Comparison of ENCODE assay signal across 1 cellular context in the genomic region with DNA sequence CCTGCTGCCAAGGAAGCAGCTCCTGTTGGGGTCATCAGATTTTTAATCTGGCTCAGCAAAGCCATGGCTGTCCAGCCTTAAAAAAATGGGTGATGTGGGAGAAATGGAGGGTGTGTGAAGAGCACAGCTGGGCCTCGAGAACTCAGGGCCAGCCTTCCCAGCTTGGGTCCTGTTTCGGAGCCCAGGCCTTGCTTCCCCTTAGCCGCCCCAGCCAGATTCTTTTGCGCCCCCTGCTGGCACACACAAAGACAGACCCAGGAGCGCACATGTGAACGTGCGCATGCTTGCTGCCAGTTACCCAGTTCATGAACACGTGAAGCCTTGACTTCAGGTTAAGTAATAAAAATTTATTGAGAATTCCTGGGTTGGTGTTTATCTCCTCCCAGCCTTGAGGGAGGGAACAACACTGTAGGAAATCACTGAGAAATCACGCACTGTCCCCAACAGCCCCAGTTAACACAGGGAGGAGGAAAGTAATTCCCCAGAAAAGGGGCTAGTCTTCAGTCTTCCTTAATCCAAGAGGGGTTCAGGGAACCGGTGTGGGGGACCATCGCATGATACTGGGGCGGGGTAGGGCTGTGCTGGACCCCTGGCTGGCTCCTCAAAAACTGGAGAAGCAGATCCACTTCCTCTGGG.
TF ChIP-seq lines count a peak whose summit lies in the region.

No MANE protein-coding gene starts in this region.

TF ChIP-seq in A549, 52 proteins besides CTCF, POLR2A, EP300 and RAD21 (continued from another document):
- TF ChIP-seq PBX3 (IDR thresholded peaks at IDR 0.05) (no peak), MYC (IDR thresholded peaks at IDR 0.05; ENCODE audit: borderline replicate concordance, low read length) (peak; percentile 96; the same call in 1 of the 2 replicates), CEBPB (IDR thresholded peaks at IDR 0.05) (no peak), NR3C1 (IDR thresholded peaks at IDR 0.05) (no peak), HOXB5 (CRISPR knock-in tag; IDR thresholded peaks at IDR 0.05) (no peak), MAFK (IDR thresholded peaks at IDR 0.05; ENCODE audit: partially characterized antibody) (no peak), SREBF2 (IDR thresholded peaks at IDR 0.05) (no peak), FOSL2 (IDR thresholded peaks at IDR 0.05) (no peak), FOSL2 (CRISPR knock-in tag; IDR thresholded peaks at IDR 0.05) (no peak), ZNF302 (CRISPR knock-in tag; IDR thresholded peaks at IDR 0.05) (no peak), SMC3 (IDR thresholded peaks at IDR 0.05) (peak; percentile 76), KDM5A (IDR thresholded peaks at IDR 0.05) (no peak), HOXA7 (CRISPR knock-in tag; IDR thresholded peaks at IDR 0.05) (no peak), ZFP36 (IDR thresholded peaks at IDR 0.05; ENCODE audit: borderline replicate concordance, partially characterized antibody) (no peak), CHD2 (IDR thresholded peaks at IDR 0.05; ENCODE audit: low read length, partially characterized antibody) (no peak), GATA3 (IDR thresholded peaks at IDR 0.05; ENCODE audit: borderline replicate concordance) (no peak), CHD4 (IDR thresholded peaks at IDR 0.05; ENCODE audit: borderline replicate concordance) (no peak), CBX2 (IDR thresholded peaks at IDR 0.05; ENCODE audit: borderline replicate concordance, low read depth) (no peak), NFE2L2 (conservative IDR thresholded peaks at IDR 0.05; ENCODE audit: low read length) (no peak), FOXS1 (CRISPR knock-in tag; IDR thresholded peaks at IDR 0.05) (no peak), TP53 (CRISPR knock-in tag; IDR thresholded peaks at IDR 0.05) (no peak), RFX5 (IDR thresholded peaks at IDR 0.05) (no peak), ESRRA (IDR thresholded peaks at IDR 0.05; ENCODE audit: borderline replicate concordance, low read length) (no peak), JUN (IDR thresholded peaks at IDR 0.05) (peak in 1 of 2 experiments; percentile 19; a peak in 1 of 5 replicates), HMGXB4 (CRISPR knock-in tag; IDR thresholded peaks at IDR 0.05; ENCODE audit: borderline replicate concordance) (no peak), RCOR1 (IDR thresholded peaks at IDR 0.05; ENCODE audit: low read depth, low read length) (no peak), EHMT2 (IDR thresholded peaks at IDR 0.05; ENCODE audit: low read depth) (no peak), PHF8 (IDR thresholded peaks at IDR 0.05; ENCODE audit: borderline replicate concordance, low read depth) (no peak), NPAS2 (CRISPR knock-in tag; IDR thresholded peaks at IDR 0.05; ENCODE audit: borderline replicate concordance) (peak; percentile 75; the same call in 1 of the 2 replicates), BHLHE40 (IDR thresholded peaks at IDR 0.05; ENCODE audit: low read depth, low read length) (no peak), POLR2AphosphoS2 (conservative IDR thresholded peaks at IDR 0.05; ENCODE audit: low read length) (no peak), FOSB (CRISPR knock-in tag; IDR thresholded peaks at IDR 0.05) (no peak), EHF (CRISPR knock-in tag; IDR thresholded peaks at IDR 0.05) (no peak), HDAC2 (IDR thresholded peaks at IDR 0.05) (no peak), TFCP2L1 (CRISPR knock-in tag; IDR thresholded peaks at IDR 0.05) (no peak), MAX (IDR thresholded peaks at IDR 0.05) (peak; percentile 95), JUNB (IDR thresholded peaks at IDR 0.05) (no peak), ZSCAN20 (CRISPR knock-in tag; IDR thresholded peaks at IDR 0.05) (no peak), HES2 (IDR thresholded peaks at IDR 0.05) (no peak), RARB (CRISPR knock-in tag; IDR thresholded peaks at IDR 0.05) (no peak), HOXB13 (CRISPR knock-in tag; IDR thresholded peaks at IDR 0.05; ENCODE audit: low read depth) (no peak), RNF2 (IDR thresholded peaks at IDR 0.05; ENCODE audit: borderline replicate concordance, low read depth) (no peak), HEYL (CRISPR knock-in tag; IDR thresholded peaks at IDR 0.05) (no peak)
- TF ChIP-seq, protein P1, sequence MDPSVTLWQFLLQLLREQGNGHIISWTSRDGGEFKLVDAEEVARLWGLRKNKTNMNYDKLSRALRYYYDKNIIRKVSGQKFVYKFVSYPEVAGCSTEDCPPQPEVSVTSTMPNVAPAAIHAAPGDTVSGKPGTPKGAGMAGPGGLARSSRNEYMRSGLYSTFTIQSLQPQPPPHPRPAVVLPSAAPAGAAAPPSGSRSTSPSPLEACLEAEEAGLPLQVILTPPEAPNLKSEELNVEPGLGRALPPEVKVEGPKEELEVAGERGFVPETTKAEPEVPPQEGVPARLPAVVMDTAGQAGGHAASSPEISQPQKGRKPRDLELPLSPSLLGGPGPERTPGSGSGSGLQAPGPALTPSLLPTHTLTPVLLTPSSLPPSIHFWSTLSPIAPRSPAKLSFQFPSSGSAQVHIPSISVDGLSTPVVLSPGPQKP (IDR thresholded peaks at IDR 0.05; ENCODE audit: low read depth, low read length), result no peak
- TF ChIP-seq, protein P2, sequence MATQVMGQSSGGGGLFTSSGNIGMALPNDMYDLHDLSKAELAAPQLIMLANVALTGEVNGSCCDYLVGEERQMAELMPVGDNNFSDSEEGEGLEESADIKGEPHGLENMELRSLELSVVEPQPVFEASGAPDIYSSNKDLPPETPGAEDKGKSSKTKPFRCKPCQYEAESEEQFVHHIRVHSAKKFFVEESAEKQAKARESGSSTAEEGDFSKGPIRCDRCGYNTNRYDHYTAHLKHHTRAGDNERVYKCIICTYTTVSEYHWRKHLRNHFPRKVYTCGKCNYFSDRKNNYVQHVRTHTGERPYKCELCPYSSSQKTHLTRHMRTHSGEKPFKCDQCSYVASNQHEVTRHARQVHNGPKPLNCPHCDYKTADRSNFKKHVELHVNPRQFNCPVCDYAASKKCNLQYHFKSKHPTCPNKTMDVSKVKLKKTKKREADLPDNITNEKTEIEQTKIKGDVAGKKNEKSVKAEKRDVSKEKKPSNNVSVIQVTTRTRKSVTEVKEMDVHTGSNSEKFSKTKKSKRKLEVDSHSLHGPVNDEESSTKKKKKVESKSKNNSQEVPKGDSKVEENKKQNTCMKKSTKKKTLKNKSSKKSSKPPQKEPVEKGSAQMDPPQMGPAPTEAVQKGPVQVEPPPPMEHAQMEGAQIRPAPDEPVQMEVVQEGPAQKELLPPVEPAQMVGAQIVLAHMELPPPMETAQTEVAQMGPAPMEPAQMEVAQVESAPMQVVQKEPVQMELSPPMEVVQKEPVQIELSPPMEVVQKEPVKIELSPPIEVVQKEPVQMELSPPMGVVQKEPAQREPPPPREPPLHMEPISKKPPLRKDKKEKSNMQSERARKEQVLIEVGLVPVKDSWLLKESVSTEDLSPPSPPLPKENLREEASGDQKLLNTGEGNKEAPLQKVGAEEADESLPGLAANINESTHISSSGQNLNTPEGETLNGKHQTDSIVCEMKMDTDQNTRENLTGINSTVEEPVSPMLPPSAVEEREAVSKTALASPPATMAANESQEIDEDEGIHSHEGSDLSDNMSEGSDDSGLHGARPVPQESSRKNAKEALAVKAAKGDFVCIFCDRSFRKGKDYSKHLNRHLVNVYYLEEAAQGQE (IDR thresholded peaks at IDR 0.05), result no peak
- TF ChIP-seq, protein P3, sequence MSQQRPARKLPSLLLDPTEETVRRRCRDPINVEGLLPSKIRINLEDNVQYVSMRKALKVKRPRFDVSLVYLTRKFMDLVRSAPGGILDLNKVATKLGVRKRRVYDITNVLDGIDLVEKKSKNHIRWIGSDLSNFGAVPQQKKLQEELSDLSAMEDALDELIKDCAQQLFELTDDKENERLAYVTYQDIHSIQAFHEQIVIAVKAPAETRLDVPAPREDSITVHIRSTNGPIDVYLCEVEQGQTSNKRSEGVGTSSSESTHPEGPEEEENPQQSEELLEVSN (IDR thresholded peaks at IDR 0.05; ENCODE audit: borderline replicate concordance, low read depth), result 0 out of 2 replicates have a peak, but pooled peaks have one; percentile 23
- TF ChIP-seq, protein P4, sequence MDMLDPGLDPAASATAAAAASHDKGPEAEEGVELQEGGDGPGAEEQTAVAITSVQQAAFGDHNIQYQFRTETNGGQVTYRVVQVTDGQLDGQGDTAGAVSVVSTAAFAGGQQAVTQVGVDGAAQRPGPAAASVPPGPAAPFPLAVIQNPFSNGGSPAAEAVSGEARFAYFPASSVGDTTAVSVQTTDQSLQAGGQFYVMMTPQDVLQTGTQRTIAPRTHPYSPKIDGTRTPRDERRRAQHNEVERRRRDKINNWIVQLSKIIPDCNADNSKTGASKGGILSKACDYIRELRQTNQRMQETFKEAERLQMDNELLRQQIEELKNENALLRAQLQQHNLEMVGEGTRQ (IDR thresholded peaks at IDR 0.05), result peak; percentile 75
- TF ChIP-seq, protein P5, sequence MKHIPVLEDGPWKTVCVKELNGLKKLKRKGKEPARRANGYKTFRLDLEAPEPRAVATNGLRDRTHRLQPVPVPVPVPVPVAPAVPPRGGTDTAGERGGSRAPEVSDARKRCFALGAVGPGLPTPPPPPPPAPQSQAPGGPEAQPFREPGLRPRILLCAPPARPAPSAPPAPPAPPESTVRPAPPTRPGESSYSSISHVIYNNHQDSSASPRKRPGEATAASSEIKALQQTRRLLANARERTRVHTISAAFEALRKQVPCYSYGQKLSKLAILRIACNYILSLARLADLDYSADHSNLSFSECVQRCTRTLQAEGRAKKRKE (CRISPR knock-in tag; IDR thresholded peaks at IDR 0.05; ENCODE audit: low read depth), result no peak
- TF ChIP-seq, protein P6, sequence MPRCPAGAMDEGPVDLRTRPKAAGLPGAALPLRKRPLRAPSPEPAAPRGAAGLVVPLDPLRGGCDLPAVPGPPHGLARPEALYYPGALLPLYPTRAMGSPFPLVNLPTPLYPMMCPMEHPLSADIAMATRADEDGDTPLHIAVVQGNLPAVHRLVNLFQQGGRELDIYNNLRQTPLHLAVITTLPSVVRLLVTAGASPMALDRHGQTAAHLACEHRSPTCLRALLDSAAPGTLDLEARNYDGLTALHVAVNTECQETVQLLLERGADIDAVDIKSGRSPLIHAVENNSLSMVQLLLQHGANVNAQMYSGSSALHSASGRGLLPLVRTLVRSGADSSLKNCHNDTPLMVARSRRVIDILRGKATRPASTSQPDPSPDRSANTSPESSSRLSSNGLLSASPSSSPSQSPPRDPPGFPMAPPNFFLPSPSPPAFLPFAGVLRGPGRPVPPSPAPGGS (IDR thresholded peaks at IDR 0.05), result no peak
